In genomic region chr16:75044800-75045361, GRCh38 we compare ENCODE assay signal across 12 cellular contexts. TPM values are rescaled to one million over a fixed set of nuclear protein-coding genes. Genes with fewer than 3 reads are reported as not detected.
A peak's percentile ranks its signal among the peaks of the same experiment; 100 is the strongest.
DNase-seq lines count a peak whose midpoint lies in the region; ATAC-seq and TF ChIP-seq lines count a peak whose summit lies in the region.
"Had no signal": no experiment of that assay in that cellular context is flagged by ENCODE, and none has a peak within 500 bp of the region (broad histone marks: within the 10 kb centered on the region; RNA-seq: fewer than 3 reads in every experiment).

No MANE protein-coding gene starts in this region.

- TF ChIP-seq CTCF in BJ (IDR thresholded peaks at IDR 0.05; ENCODE audit: insufficient read depth, low read depth, low read length) (no peak), esophagus squamous epithelium (IDR thresholded peaks at IDR 0.05) (no peak), ovary (IDR thresholded peaks at IDR 0.05) (no peak), OCI-LY7 (conservative IDR thresholded peaks at IDR 0.05; ENCODE audit: low read length) (no peak)

- CTCF ChIA-PET in BJ (lab: Yijun Ruan, JAX) (interaction anchor here (0.6 to 1.5 kb wide), 3 partner anchors 27 to 47 kb away, joined by 3 to 4 read pairs (median 3); no protein-coding TSS in a partner anchor), OCI-LY7 (lab: Charles Lee; ENCODE audit: unreplicated experiment) (no interaction called here)

- no peaks in the 10 kb centered on the region for H3K9me2 ChIP-seq in OCI-LY7 (ENCODE audit: insufficient read depth, low read length)

- H3K36me3 ChIP-seq in BJ (ENCODE audit: control insufficient read depth, insufficient read depth, low read length): no peaks in the 10 kb centered on the region
- H3K36me3 ChIP-seq in esophagus squamous epithelium: no peaks in the 10 kb centered on the region
- H3K36me3 ChIP-seq in ovary: no peaks in the 10 kb centered on the region
- no peaks in the 10 kb centered on the region for H3K36me3 ChIP-seq in OCI-LY7 (ENCODE audit: insufficient read depth, low read length)

- H2AFZ ChIP-seq in OCI-LY7 (ENCODE audit: low read length): no peak overlapping the region

- POLR2A ChIA-PET in BJ (lab: Charles Lee): interaction anchor here (0.6 kb wide), 1 partner anchor 60 kb away, joined by 16 read pairs; the partner anchor contains the start of gene WDR59
- POLR2A ChIA-PET in OCI-LY7 (lab: Charles Lee): interaction anchor here (1.1 kb wide), 1 partner anchor 37 kb away, joined by 4 read pairs; no protein-coding TSS in a partner anchor

- no peaks in the 10 kb centered on the region for H3K9me3 ChIP-seq in esophagus squamous epithelium
- no peaks in the 10 kb centered on the region for H3K9me3 ChIP-seq in ovary
- no peaks in the 10 kb centered on the region for H3K9me3 ChIP-seq in OCI-LY7 (ENCODE audit: low read length)

- H3K27ac ChIP-seq in esophagus squamous epithelium: peak overlapping the region; percentile 15 to 77 (median 62)
- H3K27ac ChIP-seq in ovary: peak overlapping the region in 1 of 2 donors; percentile 58
- H3K27ac ChIP-seq in OCI-LY7 (ENCODE audit: low read depth, low read length, poor library complexity, severe bottlenecking): no peak overlapping the region

- no peaks in the 10 kb centered on the region for H3K79me2 ChIP-seq in OCI-LY7 (ENCODE audit: insufficient read depth, low read depth, low read length)

- no TSS peak for BruUV-seq in OCI-LY7 (replicated peaks; lab: Mats Ljungman, UMichigan)

- H3K4me1 ChIP-seq in esophagus squamous epithelium (peaks cover 13 to 72% (median 42%) of the 10 kb centered on the region in 3 donors), ovary (ENCODE audit: insufficient read depth) (peaks cover 17% of the 10 kb centered on the region), OCI-LY7 (ENCODE audit: insufficient read depth, low read length, poor library complexity, severe bottlenecking) (no peaks in the 10 kb centered on the region)

- H3K27me3 ChIP-seq in BJ (ENCODE audit: control insufficient read depth, insufficient read depth, low read length): no peaks in the 10 kb centered on the region
- no peaks in the 10 kb centered on the region for H3K27me3 ChIP-seq in esophagus squamous epithelium
- no peaks in the 10 kb centered on the region for H3K27me3 ChIP-seq in ovary

- no peak for TF ChIP-seq EP300 in ovary (IDR thresholded peaks at IDR 0.05)

- intact Hi-C loops in esophagus squamous epithelium (cut with DNase I) (no loop called here), ovary (cut with DNase I) (loop anchor here in 1 of 4 donors (5.0 kb wide), 1 partner anchor 43 kb away; no protein-coding TSS in a partner anchor), OCI-LY7 (cut with micrococcal nuclease; ENCODE audit: unreplicated experiment) (no loop called here)

- ATAC-seq in GM19467 (IDR thresholded peaks at IDR 0.05; ENCODE audit: unreplicated experiment): no peak

- H3K4me2 ChIP-seq in OCI-LY7 (ENCODE audit: low read length): no peak overlapping the region

- no peaks in the 10 kb centered on the region for H4K20me1 ChIP-seq in OCI-LY7 (ENCODE audit: insufficient read depth, low read length)

- 9 to 12% methylated on average over 3 of the region's 3 CpGs for WGBS in esophagus squamous epithelium, 2 donors
- 4 to 10% (median 8%) methylated on average over 3 of the region's 3 CpGs for WGBS in ovary, 3 donors

- DNase-seq in BJ (ENCODE audit: low read depth): peak; percentile 70
- peak; percentile 61 for DNase-seq in M059J (ENCODE audit: low read depth)
- no peak for DNase-seq in esophagus squamous epithelium (lab: John Stamatoyannopoulos, UW)
- DNase-seq in ovary: peak in 4 of 5 donors; percentile 28 to 48 (median 38)
- no peak for DNase-seq in OCI-LY7 (ENCODE audit: low spot score)
- DNase-seq in activated CD4-positive, alpha-beta T cell treated with anti-CD3 and anti-CD28 coated beads, Interleukin-2, amount 50 U/mL, for 48 hours: no peak
- DNase-seq in stimulated activated CD4-positive, alpha-beta T cell treated with anti-CD3 and anti-CD28 coated beads, Interleukin-2, amount 100 ng/mL, for 48 hours: no peak
- DNase-seq: activated naive CD4-positive, alpha-beta T cell treated with Interleukin-2 at 50 U/mL for 16 hours; Calu3; NCI-H446 treated with DMSO at 0.1 percent for 48 hours; T1000 had no signal

- TF ChIP-seq POLR2A in esophagus squamous epithelium (IDR thresholded peaks at IDR 0.05): no peak
- TF ChIP-seq POLR2A in ovary (IDR thresholded peaks at IDR 0.05): no peak

- H3K4me3 ChIP-seq in BJ (ENCODE audit: low read depth, low read length) (no peak overlapping the region), esophagus squamous epithelium (no peak overlapping the region), ovary (no peak overlapping the region), OCI-LY7 (ENCODE audit: low read depth, low read length, poor library complexity, severe bottlenecking) (no peak overlapping the region)

RNA-seq across cellular contexts. Expression of gene ZNRF1, which starts 46.1 kb away (rescaled TPM):
- polyA plus RNA-seq in BJ (2011; rRNA removed): 21.7 and 24.1 TPM in 2 replicates
- 15.0 and 15.2 TPM in 2 replicates for polyA minus RNA-seq in BJ (2011; rRNA and poly(A)+ RNA removed)
- total RNA-seq in M059J (2014; rRNA removed; shearing (Covaris generic)): 13.6 and 19.3 TPM in 2 replicates
- 10 to 100 TPM; 28.0 to 67.4 (median 33.5) TPM for total RNA-seq in esophagus squamous epithelium
- total RNA-seq in ovary: 10 to 100 TPM; 16.8 to 27.9 (median 25.0) TPM
- 10 to 100 TPM; 10.8 to 24.3 TPM for polyA plus RNA-seq in ovary
- 11.8 and 13.1 TPM in 2 replicates for total RNA-seq in OCI-LY7 (2014; rRNA removed; shearing (Covaris generic))
- 23.7 and 26.0 TPM in 2 replicates for total RNA-seq in OCI-LY7 (2022)

RNA-seq across cellular contexts. Expression of gene WDR59, which starts 60.0 kb away (rescaled TPM):
- 36.7 and 47.5 TPM in 2 replicates for polyA plus RNA-seq in BJ (2011; rRNA removed)
- polyA minus RNA-seq in BJ (2011; rRNA and poly(A)+ RNA removed): 35.2 and 63.9 TPM in 2 replicates
- total RNA-seq in M059J (2014; rRNA removed; shearing (Covaris generic)): 6.4 and 32.0 TPM in 2 replicates
- total RNA-seq in esophagus squamous epithelium: 10 to 100 TPM in 3 of 4 donors, 1 to 10 TPM in 1; 9.8 to 25.1 (median 22.2) TPM
- 10 to 100 TPM; 23.6 to 82.3 (median 70.0) TPM for total RNA-seq in ovary
- 10 to 100 TPM; 24.7 to 56.0 TPM for polyA plus RNA-seq in ovary
- 25.2 and 26.3 TPM in 2 replicates for total RNA-seq in OCI-LY7 (2014; rRNA removed; shearing (Covaris generic))
- total RNA-seq in OCI-LY7 (2022): 70.1 and 80.3 TPM in 2 replicates

Comparison
In these comparisons a context has a peak if more than half of its experiments do, and no peak if none do; other contexts are left out.
1. DNase-seq: peak in BJ (single experiment), M059J (single experiment) and ovary (4 of 5); none in esophagus squamous epithelium (single experiment), OCI-LY7 (single experiment), activated CD4-positive, alpha-beta T cell treated with anti-CD3 and anti-CD28 coated beads, Interleukin-2, amount 50 U/mL, for 48 hours (0 of 2) and stimulated activated CD4-positive, alpha-beta T cell treated with anti-CD3 and anti-CD28 coated beads, Interleukin-2, amount 100 ng/mL, for 48 hours (0 of 2).